Comparison of ENCODE assay signal across 16 cellular contexts in genomic region chr18:55764382-55764781, GRCh38.
A peak's percentile ranks its signal among the peaks of the same experiment; 100 is the strongest.
DNase-seq lines count a peak whose midpoint lies in the region; ATAC-seq and TF ChIP-seq lines count a peak whose summit lies in the region.
"Had no signal": no experiment of that assay in that cellular context is flagged by ENCODE, and none has a peak within 500 bp of the region (broad histone marks: within the 10 kb centered on the region; RNA-seq: fewer than 3 reads in every experiment).

No MANE protein-coding gene starts in this region.

- no peak overlapping the region for H2BK5ac ChIP-seq in neuronal stem cell (ENCODE audit: low read length)

- DNase-seq in GM23338 (ENCODE audit: low spot score): no peak
- DNase-seq in PC-9: no peak
- DNase-seq in hepatocyte (ENCODE audit: low spot score): peak; percentile 41
- DNase-seq in neuronal stem cell (ENCODE audit: low spot score): no peak
- DNase-seq in Karpas-422: no peak
- no peak for DNase-seq in RPMI8226
- DNase-seq: AML-193; Calu3; CD4-positive, CD25-positive, alpha-beta regulatory T cell; DMS79; KBM-7; NCI-H1092; NCI-H524; SHP77 treated with DMSO at 0.1 percent for 48 hours had no signal

- TF ChIP-seq CTCF in GM23338 (conservative IDR thresholded peaks at IDR 0.05; ENCODE audit: low read depth in 2 of 2) (no peak), PC-9 (conservative IDR thresholded peaks at IDR 0.05) (no peak), hepatocyte (IDR thresholded peaks at IDR 0.05; ENCODE audit: poor library complexity) (no peak), gastroesophageal sphincter (IDR thresholded peaks at IDR 0.05) (no peak)

- H3K18ac ChIP-seq in neuronal stem cell (ENCODE audit: low read length): no peak overlapping the region

- peaks cover 65% of the 10 kb centered on the region for H3K4me1 Mint-ChIP-seq in GM23338
- H3K4me1 Mint-ChIP-seq: CD4-positive, CD25-positive, alpha-beta regulatory T cell had no signal

- TF ChIP-seq POLR2A in gastroesophageal sphincter (IDR thresholded peaks at IDR 0.05): no peak

- no peak overlapping the region for H3K4ac ChIP-seq in neuronal stem cell (ENCODE audit: low read length)

- no peak overlapping the region for H4K91ac ChIP-seq in neuronal stem cell (ENCODE audit: low read depth, low read length, poor library complexity)

- peaks cover 6% of the 10 kb centered on the region for H3K27me3 Mint-ChIP-seq in GM23338 (ENCODE audit: insufficient read depth, low read depth, poor library complexity)
- H3K27me3 Mint-ChIP-seq: CD4-positive, CD25-positive, alpha-beta regulatory T cell had no signal

- no peak overlapping the region for H2BK12ac ChIP-seq in neuronal stem cell (ENCODE audit: low read length)

- H3K79me1 ChIP-seq in neuronal stem cell (ENCODE audit: low read depth, low read length): no peaks in the 10 kb centered on the region

- H2BK120ac ChIP-seq in neuronal stem cell (ENCODE audit: low read depth, low read length): no peak overlapping the region

- H3K4me2 ChIP-seq in GM23338: no peak overlapping the region
- H3K4me2 ChIP-seq in PC-9: no peak overlapping the region
- H3K4me2 ChIP-seq in hepatocyte: peak overlapping the region; percentile 4
- H3K4me2 ChIP-seq in neuronal stem cell (ENCODE audit: insufficient read depth, low read length, poor library complexity, severe bottlenecking): no peak overlapping the region
- H3K4me2 ChIP-seq in Karpas-422 (ENCODE audit: low read depth, low read length, poor library complexity, severe bottlenecking): no peak overlapping the region

- no peak overlapping the region for H2BK15ac ChIP-seq in neuronal stem cell (ENCODE audit: low read length)

- H3K9me3 Mint-ChIP-seq in GM23338: no peaks in the 10 kb centered on the region

- H2AFZ ChIP-seq in GM23338: no peak overlapping the region
- no peak overlapping the region for H2AFZ ChIP-seq in PC-9
- H2AFZ ChIP-seq in hepatocyte: no peak overlapping the region
- H2AFZ ChIP-seq in neuronal stem cell (ENCODE audit: low read length): peak overlapping the region; percentile 10
- no peak overlapping the region for H2AFZ ChIP-seq in Karpas-422 (ENCODE audit: low read length)

- intact Hi-C loops in PC-9 (cut with micrococcal nuclease; ENCODE audit: unreplicated experiment): no loop called here

- no peak overlapping the region for H3K14ac ChIP-seq in neuronal stem cell (ENCODE audit: low read length)

- H4K20me1 ChIP-seq in GM23338 (replicated peaks; ENCODE audit: insufficient read depth) (no peaks in the 10 kb centered on the region), PC-9 (ENCODE audit: insufficient read depth) (no peaks in the 10 kb centered on the region), hepatocyte (ENCODE audit: insufficient read depth, poor library complexity, severe bottlenecking) (no peaks in the 10 kb centered on the region), Karpas-422 (ENCODE audit: insufficient read depth, low read depth, low read length) (no peaks in the 10 kb centered on the region)

- POLR2A ChIA-PET in PC-9 (lab: Charles Lee; ENCODE audit: unreplicated experiment): no interaction called here

- H3K9me3 ChIP-seq in PC-9 (ENCODE audit: insufficient read depth, low read depth) (peaks cover 7% of the 10 kb centered on the region; the same call in 1 of the 2 replicates), hepatocyte (ENCODE audit: low read depth) (no peaks in the 10 kb centered on the region), neuronal stem cell (replicated peaks in 1 of 2; ENCODE audit: control insufficient read depth in 2 of 2, insufficient read depth in 1 of 2, low read depth in 1 of 2, low read length in 2 of 2) (peaks cover 1 to 5% of the 10 kb centered on the region in 2 donors), gastroesophageal sphincter (no peaks in the 10 kb centered on the region), Karpas-422 (ENCODE audit: low read length) (no peaks in the 10 kb centered on the region)

- H3K79me2 ChIP-seq in GM23338 (replicated peaks; ENCODE audit: insufficient read depth): no peaks in the 10 kb centered on the region
- no peaks in the 10 kb centered on the region; the same call in 1 of the 2 replicates for H3K79me2 ChIP-seq in PC-9 (ENCODE audit: low read depth)
- H3K79me2 ChIP-seq in hepatocyte: no peaks in the 10 kb centered on the region
- H3K79me2 ChIP-seq in Karpas-422 (ENCODE audit: low read length): no peaks in the 10 kb centered on the region

- H3K4me1 ChIP-seq in GM23338 (ENCODE audit: insufficient read depth): peaks cover 10% of the 10 kb centered on the region
- H3K4me1 ChIP-seq in PC-9 (replicated peaks; ENCODE audit: insufficient read depth): peaks cover 24% of the 10 kb centered on the region
- H3K4me1 ChIP-seq in hepatocyte (ENCODE audit: insufficient read depth): peaks cover 23% of the 10 kb centered on the region
- peaks cover 0 to 10% of the 10 kb centered on the region in 2 donors for H3K4me1 ChIP-seq in neuronal stem cell (ENCODE audit: control insufficient read depth in 2 of 2, insufficient read depth in 1 of 2, low read depth in 1 of 2, low read length in 2 of 2)
- H3K4me1 ChIP-seq in gastroesophageal sphincter: no peaks in the 10 kb centered on the region
- no peaks in the 10 kb centered on the region for H3K4me1 ChIP-seq in Karpas-422 (ENCODE audit: low read length)

- WGBS in hepatocyte (ENCODE audit: low lambda C conversion rate, missing lambda C conversion rate): 40% methylated on average over 5 of the region's 5 CpGs
- WGBS in neuronal stem cell (ENCODE audit: extremely low coverage in 2 of 2, insufficient read length in 2 of 2, insufficient replicate concordance in 1 of 2), 2 donors: no CpG with 5 or more reads among the region's 5 CpGs
- WGBS in gastroesophageal sphincter (ENCODE audit: low coverage in 1 of 2), 2 donors: 85 to 100% methylated on average over 3 to 5 of the region's 5 CpGs

- ATAC-seq in GM23338 (peak; percentile 49), gastroesophageal sphincter (no peak), HG02970 (IDR thresholded peaks at IDR 0.05; ENCODE audit: low FRiP score, unreplicated experiment) (no peak)

- CTCF ChIA-PET in PC-9 (lab: Charles Lee): no interaction called here

- H3K36me3 ChIP-seq in GM23338 (ENCODE audit: insufficient read depth) (no peaks in the 10 kb centered on the region), PC-9 (ENCODE audit: low read depth) (no peaks in the 10 kb centered on the region), hepatocyte (replicated peaks; ENCODE audit: insufficient read depth, low read depth) (no peaks in the 10 kb centered on the region), neuronal stem cell (replicated peaks in 1 of 2; ENCODE audit: control insufficient read depth in 2 of 2, insufficient read depth in 2 of 2, low read length in 2 of 2) (no peaks in the 10 kb centered on the region), gastroesophageal sphincter (no peaks in the 10 kb centered on the region), Karpas-422 (ENCODE audit: insufficient read depth, low read length) (no peaks in the 10 kb centered on the region)

- H3F3A ChIP-seq in GM23338 (replicated peaks; ENCODE audit: low read depth) (no peaks in the 10 kb centered on the region), PC-9 (ENCODE audit: insufficient read depth, low read depth) (peaks cover 23% of the 10 kb centered on the region)

- H3K23ac ChIP-seq in neuronal stem cell (ENCODE audit: low read depth, low read length, poor library complexity): no peak overlapping the region

- H3K27me3 ChIP-seq in GM23338 (ENCODE audit: insufficient read depth) (no peaks in the 10 kb centered on the region), PC-9 (ENCODE audit: insufficient read depth, low read depth) (no peaks in the 10 kb centered on the region), hepatocyte (no peaks in the 10 kb centered on the region), neuronal stem cell (ENCODE audit: control insufficient read depth in 3 of 3, insufficient read depth in 3 of 3, low read depth in 1 of 3, low read length in 3 of 3) (no peaks in the 10 kb centered on the region), gastroesophageal sphincter (no peaks in the 10 kb centered on the region), Karpas-422 (ENCODE audit: low read length) (no peaks in the 10 kb centered on the region)

- no peak overlapping the region for H3K9ac ChIP-seq in neuronal stem cell (ENCODE audit: low read depth, low read length, poor library complexity)
- no peak overlapping the region for H3K9ac ChIP-seq in Karpas-422 (ENCODE audit: low read length)

- no peak overlapping the region for H3K27ac Mint-ChIP-seq in GM23338
- H3K27ac Mint-ChIP-seq: CD4-positive, CD25-positive, alpha-beta regulatory T cell had no signal

- H4K8ac ChIP-seq in neuronal stem cell (ENCODE audit: low read depth, low read length): no peak overlapping the region

- no TSS peak for BruUV-seq in PC-9 (replicated peaks; lab: Mats Ljungman, UMichigan)

- no peak overlapping the region for H3K27ac ChIP-seq in GM23338 (ENCODE audit: low read depth)
- peak overlapping the region; percentile 75; the same call in 1 of the 2 replicates for H3K27ac ChIP-seq in PC-9
- peak overlapping the region; percentile 28 for H3K27ac ChIP-seq in hepatocyte
- H3K27ac ChIP-seq in neuronal stem cell (replicated peaks; ENCODE audit: low read length): no peak overlapping the region
- no peak overlapping the region for H3K27ac ChIP-seq in gastroesophageal sphincter
- no peak overlapping the region for H3K27ac ChIP-seq in Karpas-422 (ENCODE audit: low read length)

- no peak for TF ChIP-seq EP300 in gastroesophageal sphincter (IDR thresholded peaks at IDR 0.05)

- H3K4me3 ChIP-seq in GM23338 (no peak overlapping the region), PC-9 (no peak overlapping the region), hepatocyte (no peak overlapping the region), neuronal stem cell (ENCODE audit: low read length in 2 of 2) (no peak overlapping the region), gastroesophageal sphincter (no peak overlapping the region), Karpas-422 (ENCODE audit: low read length) (no peak overlapping the region)

- H3K4me3 Mint-ChIP-seq in GM23338: no peak overlapping the region
- H3K4me3 Mint-ChIP-seq: CD4-positive, CD25-positive, alpha-beta regulatory T cell had no signal

- no peaks in the 10 kb centered on the region for H3K36me3 Mint-ChIP-seq in GM23338 (ENCODE audit: low read depth)
- H3K36me3 Mint-ChIP-seq: CD4-positive, CD25-positive, alpha-beta regulatory T cell had no signal

- no peaks in the 10 kb centered on the region for H3K9me2 ChIP-seq in GM23338 (ENCODE audit: insufficient read depth)
- no peaks in the 10 kb centered on the region for H3K9me2 ChIP-seq in PC-9 (ENCODE audit: insufficient read depth)
- H3K9me2 ChIP-seq in hepatocyte (replicated peaks; ENCODE audit: insufficient read depth): no peaks in the 10 kb centered on the region
- no peaks in the 10 kb centered on the region for H3K9me2 ChIP-seq in Karpas-422 (replicated peaks; ENCODE audit: insufficient read depth, low read length)

- no peak overlapping the region for H2AK5ac ChIP-seq in neuronal stem cell (ENCODE audit: low read depth, low read length)

TF ChIP-seq in GM23338, 12 proteins besides CTCF, POLR2A, EP300 and RAD21 (continues in another document):
- no peak for TF ChIP-seq JUNB (IDR thresholded peaks at IDR 0.05; ENCODE audit: unreplicated experiment)
- no peak for TF ChIP-seq ZNF331 (CRISPR knock-in tag; IDR thresholded peaks at IDR 0.05; ENCODE audit: low read depth)
- TF ChIP-seq EZH2 (IDR thresholded peaks at IDR 0.05; ENCODE audit: low read depth, unreplicated experiment): no peak
- TF ChIP-seq EZH2phosphoT487 (IDR thresholded peaks at IDR 0.05; ENCODE audit: unreplicated experiment): no peak
- no peak for TF ChIP-seq ZNF114 (CRISPR knock-in tag; IDR thresholded peaks at IDR 0.05)

Comparison
In these comparisons a context has a peak if more than half of its experiments do, and no peak if none do; other contexts are left out.
1. H3K27ac ChIP-seq: peak in PC-9 (single experiment) and hepatocyte (single experiment); none in GM23338 (single experiment), neuronal stem cell (single experiment), gastroesophageal sphincter (0 of 4) and Karpas-422 (single experiment).